ENCODE assay signal across 11 cellular contexts in genomic region chr3:72343078-72343477, GRCh38.
A peak's percentile ranks its signal among the peaks of the same experiment; 100 is the strongest.
DNase-seq lines count a peak whose midpoint lies in the region; TF ChIP-seq lines count a peak whose summit lies in the region.
"Had no signal": no experiment of that assay in that cellular context is flagged by ENCODE, and none has a peak within 500 bp of the region (broad histone marks: within the 10 kb centered on the region; RNA-seq: fewer than 3 reads in every experiment).

No MANE protein-coding gene starts in this region.

- H3K27ac Mint-ChIP-seq in activated CD4-positive, alpha-beta T cell treated with anti-CD3 and anti-CD28 coated beads, Interleukin-2, amount 10 ng/mL, durations not matched to agents 7 days and 5 days: peak overlapping the region; percentile 60

- no peaks in the 10 kb centered on the region for H3K27me3 Mint-ChIP-seq in activated CD4-positive, alpha-beta T cell treated with anti-CD3 and anti-CD28 coated beads, Interleukin-2, amount 10 ng/mL, durations not matched to agents 7 days and 5 days

- peak; percentile 40 for DNase-seq in H4 (ENCODE audit: low spot score)
- DNase-seq in activated CD4-positive, alpha-beta T cell treated with anti-CD3 and anti-CD28 coated beads, Interleukin-2, amount 10 ng/mL, durations not matched to agents 7 days and 5 days: peak; percentile 35
- peak; percentile 48 for DNase-seq in choroid plexus epithelial cell (ENCODE audit: low read depth)
- DNase-seq in stimulated activated CD4-positive, alpha-beta T cell treated with anti-CD3 and anti-CD28 coated beads, Interleukin-2, amount 100 ng/mL, for 4 hours (ENCODE audit: low read depth): peak; percentile 24
- no peak for DNase-seq in NCI-H1092 (lab: John Stamatoyannopoulos, UW)
- DNase-seq in testis: no peak
- no peak for DNase-seq in UCSD-AML1 (lab: John Stamatoyannopoulos, UW; ENCODE audit: unreplicated experiment)
- DNase-seq: DMS79 treated with DMSO at 0.1 percent for 48 hours, Karpas-422, NCI-H446, SHP77 had no signal

- TF ChIP-seq CTCF in choroid plexus epithelial cell (conservative IDR thresholded peaks at IDR 0.05; ENCODE audit: low read depth, low read length): peak; percentile 19
- no peak for TF ChIP-seq CTCF in testis (IDR thresholded peaks at IDR 0.05)

- peaks cover 10% of the 10 kb centered on the region for H3K4me1 ChIP-seq in testis

- no peaks in the 10 kb centered on the region for H3K9me3 ChIP-seq in testis

- TF ChIP-seq POLR2A in testis (IDR thresholded peaks at IDR 0.05): no peak

- 60 to 71% methylated on average over 3 of the region's 3 CpGs for WGBS in testis, 2 donors

- no peak overlapping the region for H3K4me3 Mint-ChIP-seq in activated CD4-positive, alpha-beta T cell treated with anti-CD3 and anti-CD28 coated beads, Interleukin-2, amount 10 ng/mL, durations not matched to agents 7 days and 5 days

- no peaks in the 10 kb centered on the region for H3K36me3 ChIP-seq in testis (ENCODE audit: low read depth, missing control alignments)

- intact Hi-C loops in testis (cut with DNase I; ENCODE audit: low total_unique reads): no loop called here

- POLR2A ChIA-PET in activated CD4-positive, alpha-beta T cell treated with anti-CD3 and anti-CD28 coated beads, Interleukin-2, amount 10 ng/mL, durations not matched to agents 7 days and 5 days (lab: Charles Lee): no interaction called here

- H3K9me3 Mint-ChIP-seq in activated CD4-positive, alpha-beta T cell treated with anti-CD3 and anti-CD28 coated beads, Interleukin-2, amount 10 ng/mL, durations not matched to agents 7 days and 5 days: no peaks in the 10 kb centered on the region

- H3K4me3 ChIP-seq in choroid plexus epithelial cell (ENCODE audit: low read depth, low read length) (no peak overlapping the region), testis (no peak overlapping the region)

- H3K36me3 Mint-ChIP-seq in activated CD4-positive, alpha-beta T cell treated with anti-CD3 and anti-CD28 coated beads, Interleukin-2, amount 10 ng/mL, durations not matched to agents 7 days and 5 days (ENCODE audit: low read depth): no peaks in the 10 kb centered on the region

- H3K4me1 Mint-ChIP-seq in activated CD4-positive, alpha-beta T cell treated with anti-CD3 and anti-CD28 coated beads, Interleukin-2, amount 10 ng/mL, durations not matched to agents 7 days and 5 days: peaks cover 63% of the 10 kb centered on the region

- H3K27me3 ChIP-seq in testis: no peaks in the 10 kb centered on the region

- CTCF ChIA-PET in activated CD4-positive, alpha-beta T cell treated with anti-CD3 and anti-CD28 coated beads, Interleukin-2, amount 10 ng/mL, durations not matched to agents 7 days and 5 days (lab: Charles Lee): no interaction called here

- H3K27ac ChIP-seq in testis: no peak overlapping the region

Comparison
In these comparisons a context has a peak if more than half of its experiments do, and no peak if none do; other contexts are left out.
1. DNase-seq: peak in H4 (single experiment), activated CD4-positive, alpha-beta T cell treated with anti-CD3 and anti-CD28 coated beads, Interleukin-2, amount 10 ng/mL, durations not matched to agents 7 days and 5 days (single experiment), choroid plexus epithelial cell (single experiment) and stimulated activated CD4-positive, alpha-beta T cell treated with anti-CD3 and anti-CD28 coated beads, Interleukin-2, amount 100 ng/mL, for 4 hours (single experiment); none in NCI-H1092 (single experiment), testis (single experiment) and UCSD-AML1 (single experiment).